Comparison of ENCODE assay signal across 1 cellular context in the genomic region with DNA sequence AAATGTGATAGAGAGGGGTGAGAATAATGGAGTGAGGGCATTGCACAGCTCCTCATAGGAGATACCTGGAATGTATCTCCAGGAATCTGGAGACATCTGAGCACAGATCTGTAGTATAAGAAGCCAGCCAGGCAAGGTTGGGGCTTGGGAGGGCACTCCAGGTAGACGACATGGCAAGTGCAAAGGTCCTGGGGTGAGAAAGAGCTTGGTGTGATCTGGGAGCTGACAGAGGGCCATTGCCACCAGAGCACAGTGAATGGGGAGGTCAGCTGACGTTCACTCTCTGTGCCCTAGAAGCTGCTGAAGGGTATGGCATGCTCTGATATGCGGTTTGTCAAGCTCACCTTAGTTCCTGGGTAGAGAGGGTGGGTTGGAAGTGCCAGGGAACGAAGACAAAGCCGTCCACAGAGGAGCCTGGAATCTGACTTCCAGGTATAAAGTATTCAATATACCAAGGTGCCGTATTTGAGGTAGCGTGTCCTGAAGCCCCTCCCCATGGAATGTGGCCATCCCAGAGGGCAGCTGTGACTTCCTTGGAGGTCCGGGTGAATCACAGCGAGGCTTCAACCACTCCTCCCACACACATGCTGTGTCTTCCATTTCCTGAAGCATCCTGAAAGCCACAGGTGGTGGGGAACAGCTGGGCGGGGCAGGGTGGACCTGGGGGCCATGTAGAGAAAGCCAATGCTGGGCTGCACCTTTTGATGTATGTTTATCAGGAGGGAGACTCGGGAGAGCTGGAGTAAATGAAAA.
TF ChIP-seq lines count a peak whose summit lies in the region.

No MANE protein-coding gene starts in this region.

TF ChIP-seq in GM23338, 12 proteins besides CTCF, POLR2A, EP300 and RAD21 (continued from another document):
- TF ChIP-seq ZNF462 (CRISPR knock-in tag; IDR thresholded peaks at IDR 0.05) = peak; percentile 87
- TF ChIP-seq, protein P1, sequence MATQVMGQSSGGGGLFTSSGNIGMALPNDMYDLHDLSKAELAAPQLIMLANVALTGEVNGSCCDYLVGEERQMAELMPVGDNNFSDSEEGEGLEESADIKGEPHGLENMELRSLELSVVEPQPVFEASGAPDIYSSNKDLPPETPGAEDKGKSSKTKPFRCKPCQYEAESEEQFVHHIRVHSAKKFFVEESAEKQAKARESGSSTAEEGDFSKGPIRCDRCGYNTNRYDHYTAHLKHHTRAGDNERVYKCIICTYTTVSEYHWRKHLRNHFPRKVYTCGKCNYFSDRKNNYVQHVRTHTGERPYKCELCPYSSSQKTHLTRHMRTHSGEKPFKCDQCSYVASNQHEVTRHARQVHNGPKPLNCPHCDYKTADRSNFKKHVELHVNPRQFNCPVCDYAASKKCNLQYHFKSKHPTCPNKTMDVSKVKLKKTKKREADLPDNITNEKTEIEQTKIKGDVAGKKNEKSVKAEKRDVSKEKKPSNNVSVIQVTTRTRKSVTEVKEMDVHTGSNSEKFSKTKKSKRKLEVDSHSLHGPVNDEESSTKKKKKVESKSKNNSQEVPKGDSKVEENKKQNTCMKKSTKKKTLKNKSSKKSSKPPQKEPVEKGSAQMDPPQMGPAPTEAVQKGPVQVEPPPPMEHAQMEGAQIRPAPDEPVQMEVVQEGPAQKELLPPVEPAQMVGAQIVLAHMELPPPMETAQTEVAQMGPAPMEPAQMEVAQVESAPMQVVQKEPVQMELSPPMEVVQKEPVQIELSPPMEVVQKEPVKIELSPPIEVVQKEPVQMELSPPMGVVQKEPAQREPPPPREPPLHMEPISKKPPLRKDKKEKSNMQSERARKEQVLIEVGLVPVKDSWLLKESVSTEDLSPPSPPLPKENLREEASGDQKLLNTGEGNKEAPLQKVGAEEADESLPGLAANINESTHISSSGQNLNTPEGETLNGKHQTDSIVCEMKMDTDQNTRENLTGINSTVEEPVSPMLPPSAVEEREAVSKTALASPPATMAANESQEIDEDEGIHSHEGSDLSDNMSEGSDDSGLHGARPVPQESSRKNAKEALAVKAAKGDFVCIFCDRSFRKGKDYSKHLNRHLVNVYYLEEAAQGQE (IDR thresholded peaks at IDR 0.05; ENCODE audit: unreplicated experiment) = no peak
TF ChIP-seq in GM23338: peak in this region for 5.
